In genomic region chr1:112701227-112702066, GRCh38 we compare ENCODE assay signal across 8 cellular contexts. TPM values are rescaled to one million over a fixed set of nuclear protein-coding genes. Genes with fewer than 3 reads are reported as not detected.
DNase-seq lines count a peak whose midpoint lies in the region; ATAC-seq and TF ChIP-seq lines count a peak whose summit lies in the region.

No MANE protein-coding gene starts in this region.

- H3K4me3 ChIP-seq in CD4-positive, CD25-positive, alpha-beta regulatory T cell (ENCODE audit: low read depth, low read length) = no peak overlapping the region
- peak overlapping the region in 1 of 4 donors; percentile 9 for H3K4me3 ChIP-seq in Peyer's patch
- H3K4me3 ChIP-seq in esophagus (ENCODE audit: low read depth in 1 of 2, low read length in 2 of 2) = no peak overlapping the region
- H3K4me3 ChIP-seq in trophoblast cell (ENCODE audit: low read depth, low read length) = no peak overlapping the region

- peaks cover 12 to 55% (median 36%) of the 10 kb centered on the region in 4 donors for H3K4me1 Mint-ChIP-seq in CD4-positive, CD25-positive, alpha-beta regulatory T cell

- H3K9me3 ChIP-seq in CD4-positive, CD25-positive, alpha-beta regulatory T cell (ENCODE audit: control insufficient read depth in 2 of 2, low read length in 2 of 2) = no peaks in the 10 kb centered on the region
- H3K9me3 ChIP-seq in Peyer's patch (no peaks in the 10 kb centered on the region), esophagus (ENCODE audit: control insufficient read depth in 2 of 2, insufficient read depth in 1 of 2, low read depth in 1 of 2, low read length in 1 of 2) (no peaks in the 10 kb centered on the region), trophoblast cell (ENCODE audit: insufficient read depth, low read depth, low read length) (no peaks in the 10 kb centered on the region)

- H3K36me3 Mint-ChIP-seq in CD4-positive, CD25-positive, alpha-beta regulatory T cell = peaks cover 24% of the 10 kb centered on the region

- no peak overlapping the region for H2BK5ac ChIP-seq in trophoblast cell (ENCODE audit: low read depth, low read length, poor library complexity)

- H3K9me3 Mint-ChIP-seq in CD4-positive, CD25-positive, alpha-beta regulatory T cell = no peaks in the 10 kb centered on the region

- peaks cover 31% of the 10 kb centered on the region for H3K36me3 ChIP-seq in CD4-positive, CD25-positive, alpha-beta regulatory T cell (ENCODE audit: control insufficient read depth, insufficient read depth, low read length)
- H3K36me3 ChIP-seq in Peyer's patch = peaks cover 0 to 46% (median 0%) of the 10 kb centered on the region in 3 donors
- H3K36me3 ChIP-seq in esophagus (ENCODE audit: control insufficient read depth in 2 of 2, insufficient read depth in 2 of 2, low read length in 1 of 2) = peaks cover 9 to 34% of the 10 kb centered on the region in 2 donors
- H3K36me3 ChIP-seq in trophoblast cell (ENCODE audit: control insufficient read depth in 1 of 2, insufficient read depth in 2 of 2, low read length in 2 of 2) = peaks cover 47 to 59% of the 10 kb centered on the region in 2 experiments

- no peak overlapping the region for H4K8ac ChIP-seq in trophoblast cell (ENCODE audit: low read depth, low read length)

- peak overlapping the region; percentile 67 to 93 (median 82) for H3K27ac Mint-ChIP-seq in CD4-positive, CD25-positive, alpha-beta regulatory T cell

- peak overlapping the region; percentile 7 for H2BK12ac ChIP-seq in trophoblast cell (ENCODE audit: low read length)

- H3K9ac ChIP-seq in trophoblast cell (ENCODE audit: low read length) = no peak overlapping the region

- TF ChIP-seq CTCF in Peyer's patch (IDR thresholded peaks at IDR 0.05) = no peak

- no peak overlapping the region for H3K14ac ChIP-seq in trophoblast cell (ENCODE audit: low read length)

- no peak overlapping the region for H3K4ac ChIP-seq in trophoblast cell (ENCODE audit: low read depth, low read length)

- no peak overlapping the region for H3K23ac ChIP-seq in trophoblast cell (ENCODE audit: low read length)

- no peaks in the 10 kb centered on the region for H3K27me3 ChIP-seq in CD4-positive, CD25-positive, alpha-beta regulatory T cell (ENCODE audit: control insufficient read depth, insufficient read depth, low read length)
- H3K27me3 ChIP-seq in Peyer's patch (no peaks in the 10 kb centered on the region), esophagus (ENCODE audit: control insufficient read depth in 1 of 2, insufficient read depth in 2 of 2, low read length in 2 of 2) (no peaks in the 10 kb centered on the region), trophoblast cell (ENCODE audit: insufficient read depth, low read length) (no peaks in the 10 kb centered on the region)

- no peak for ATAC-seq in CD4-positive, CD25-positive, alpha-beta regulatory T cell (ENCODE audit: low read depth in 2 of 2)

- no peak overlapping the region for H2AK5ac ChIP-seq in trophoblast cell (ENCODE audit: low read length)

- H3K4me2 ChIP-seq in trophoblast cell (ENCODE audit: low read length) = peak overlapping the region; percentile 28

- no peak overlapping the region for H4K12ac ChIP-seq in trophoblast cell (ENCODE audit: low read depth, low read length)

- no peak for DNase-seq in CD4-positive, CD25-positive, alpha-beta regulatory T cell
- DNase-seq in Peyer's patch (peak in 1 of 3 donors; percentile 44), trophoblast cell (no peak), A172 (ENCODE audit: low spot score) (no peak), T-helper 9 cell (no peak), RPMI8226 (no peak), HK-2 (ENCODE audit: unreplicated experiment) (no peak)

- no peak for TF ChIP-seq POLR2A in Peyer's patch (IDR thresholded peaks at IDR 0.05)

- H2AFZ ChIP-seq in trophoblast cell (ENCODE audit: insufficient read depth, low read length, poor library complexity) = no peak overlapping the region

- no peaks in the 10 kb centered on the region for H3K27me3 Mint-ChIP-seq in CD4-positive, CD25-positive, alpha-beta regulatory T cell

- H3K4me3 Mint-ChIP-seq in CD4-positive, CD25-positive, alpha-beta regulatory T cell = peak overlapping the region in 1 of 4 donors; percentile 73

- H2BK120ac ChIP-seq in trophoblast cell (ENCODE audit: insufficient read depth, low read length, poor library complexity) = no peak overlapping the region

- peaks cover 20% of the 10 kb centered on the region for H3K79me2 ChIP-seq in trophoblast cell (ENCODE audit: control insufficient read depth, insufficient read depth, low read length, poor library complexity)

- peak overlapping the region; percentile 47 for H3K27ac ChIP-seq in CD4-positive, CD25-positive, alpha-beta regulatory T cell (ENCODE audit: insufficient read depth, low read length, poor library complexity, severe bottlenecking)
- H3K27ac ChIP-seq in Peyer's patch (peak overlapping the region; percentile 65 to 100 (median 84)), esophagus (ENCODE audit: low read depth in 2 of 2, low read length in 1 of 2) (peak overlapping the region; percentile 73 to 87), trophoblast cell (ENCODE audit: low read depth, low read length) (peak overlapping the region; percentile 81)

- peaks cover 38% of the 10 kb centered on the region for H3K4me1 ChIP-seq in CD4-positive, CD25-positive, alpha-beta regulatory T cell (ENCODE audit: control insufficient read depth, insufficient read depth, low read length, poor library complexity, severe bottlenecking)
- H3K4me1 ChIP-seq in Peyer's patch (peaks cover 16 to 78% (median 24%) of the 10 kb centered on the region in 4 donors), esophagus (ENCODE audit: control insufficient read depth in 2 of 2, insufficient read depth in 2 of 2, low read length in 1 of 2) (peaks cover 17 to 32% of the 10 kb centered on the region in 2 donors), trophoblast cell (ENCODE audit: control insufficient read depth in 1 of 2, insufficient read depth in 2 of 2, low read length in 2 of 2) (peaks cover 51 to 57% of the 10 kb centered on the region in 2 experiments)

- peaks cover 24% of the 10 kb centered on the region for H3K79me1 ChIP-seq in trophoblast cell (ENCODE audit: low read length)

- 68 to 77% methylated on average over 17 of the region's 17 CpGs for WGBS in esophagus, 2 donors
- WGBS in trophoblast cell (ENCODE audit: extremely low coverage, insufficient coverage, insufficient read length) = no CpG with 5 or more reads among the region's 17 CpGs

- H3K18ac ChIP-seq in trophoblast cell (ENCODE audit: low read length) = no peak overlapping the region

- peak overlapping the region; percentile 13 for H4K91ac ChIP-seq in trophoblast cell (ENCODE audit: low read depth, low read length)

RNA-seq across cellular contexts. Expression of gene RHOC, which starts 5.5 kb away (rescaled TPM):
- 17.4 TPM for total RNA-seq in CD4-positive, CD25-positive, alpha-beta regulatory T cell
- 10 to 100 TPM; 20.1 to 34.1 (median 28.9) TPM for polyA plus RNA-seq in CD4-positive, CD25-positive, alpha-beta regulatory T cell
- 100 to 1,000 TPM; 163 to 632 (median 483) TPM for total RNA-seq in Peyer's patch
- 10 to 100 TPM; 53.0 to 89.5 TPM for polyA plus RNA-seq in esophagus
- polyA plus RNA-seq in trophoblast cell (2013) = 286 and 295 TPM in 2 replicates
- 454 and 553 TPM in 2 replicates for total RNA-seq in A172 (2014; rRNA removed; shearing (Covaris generic))

RNA-seq across cellular contexts. Expression of gene PPM1J, which starts 13.7 kb away (rescaled TPM):
- not detected for total RNA-seq in CD4-positive, CD25-positive, alpha-beta regulatory T cell
- polyA plus RNA-seq in CD4-positive, CD25-positive, alpha-beta regulatory T cell = not detected
- under 1 TPM in 1 of 4 donors, not detected in 3; 0.67 TPM for total RNA-seq in Peyer's patch
- polyA plus RNA-seq in esophagus = 1 to 10 TPM; 2.8 to 3.5 TPM
- 2.2 and 2.3 TPM in 2 replicates for polyA plus RNA-seq in trophoblast cell (2013)
- 0.36 and 0.53 TPM in 2 replicates for total RNA-seq in A172 (2014; rRNA removed; shearing (Covaris generic))

RNA-seq across cellular contexts. Expression of gene MOV10, which starts 27.0 kb away (rescaled TPM):
- total RNA-seq in CD4-positive, CD25-positive, alpha-beta regulatory T cell = 94.2 TPM
- polyA plus RNA-seq in CD4-positive, CD25-positive, alpha-beta regulatory T cell = 10 to 100 TPM; 26.1 to 29.8 (median 28.3) TPM
- 100 to 1,000 TPM in 3 of 4 donors, 10 to 100 TPM in 1; 75.3 to 161 (median 143) TPM for total RNA-seq in Peyer's patch
- polyA plus RNA-seq in esophagus = 10 to 100 TPM; 43.2 to 67.6 TPM
- polyA plus RNA-seq in trophoblast cell (2013) = 55.1 and 55.6 TPM in 2 replicates
- total RNA-seq in A172 (2014; rRNA removed; shearing (Covaris generic)) = 42.4 and 47.3 TPM in 2 replicates
